In genomic region chr9:13911473-13911872, GRCh38 we compare ENCODE assay signal across 19 cellular contexts.
"Had no signal": no experiment of that assay in that cellular context is flagged by ENCODE, and none has a peak within 500 bp of the region (broad histone marks: within the 10 kb centered on the region; RNA-seq: fewer than 3 reads in every experiment).

No MANE protein-coding gene starts in this region.

- H3K27me3 Mint-ChIP-seq: activated naive CD8-positive, alpha-beta T cell treated with anti-CD3 and anti-CD28 coated beads, Interleukin-2, amount 10 ng/mL, durations not matched to agents 7 days and 5 days had no signal

- H3K36me3 Mint-ChIP-seq: activated naive CD8-positive, alpha-beta T cell treated with anti-CD3 and anti-CD28 coated beads, Interleukin-2, amount 10 ng/mL, durations not matched to agents 7 days and 5 days had no signal

- H3K27ac Mint-ChIP-seq: activated CD8-positive, alpha-beta T cell treated with anti-CD3 and anti-CD28 coated beads, Interleukin-2, amount 10 ng/mL, durations not matched to agents 7 days and 5 days; activated naive CD8-positive, alpha-beta T cell treated with anti-CD3 and anti-CD28 coated beads, Interleukin-2, amount 10 ng/mL, durations not matched to agents 7 days and 5 days; T-helper 1 cell treated with Interleukin-12 subunit alpha and Interleukin-12 subunit beta and Interleukin-4 antibody, amounts not matched to agents 30 μg/mL and 1 μg/mL, for 36 hours had no signal

- H3K4me1 Mint-ChIP-seq: activated naive CD8-positive, alpha-beta T cell treated with anti-CD3 and anti-CD28 coated beads, Interleukin-2, amount 10 ng/mL, durations not matched to agents 7 days and 5 days had no signal

- ATAC-seq: activated CD4-positive, CD25-positive, alpha-beta regulatory T cell treated with anti-CD3 and anti-CD28 coated beads, Interleukin-2, amount 50 U/mL, for 24 hours; activated CD8-positive, alpha-beta T cell treated with anti-CD3 and anti-CD28 coated beads, Interleukin-2, amount 10 ng/mL, durations not matched to agents 7 days and 5 days had no signal

- H3K4me3 Mint-ChIP-seq: activated CD8-positive, alpha-beta T cell treated with anti-CD3 and anti-CD28 coated beads, Interleukin-2, amount 10 ng/mL, durations not matched to agents 7 days and 5 days; activated naive CD8-positive, alpha-beta T cell treated with anti-CD3 and anti-CD28 coated beads, Interleukin-2, amount 10 ng/mL, durations not matched to agents 7 days and 5 days; T-helper 1 cell treated with Interleukin-12 subunit alpha and Interleukin-12 subunit beta and Interleukin-4 antibody, amounts not matched to agents 30 μg/mL and 1 μg/mL, for 36 hours had no signal

- DNase-seq: activated CD4-positive, alpha-beta T cell treated with anti-CD3 and anti-CD28 coated beads for 4 hours; activated CD8-positive, alpha-beta memory T cell treated with anti-CD3 and anti-CD28 coated beads, Interleukin-2, amount 50 U/mL, for 48 hours; activated CD8-positive, alpha-beta T cell treated with anti-CD3 and anti-CD28 coated beads, Interleukin-2, amount 10 ng/mL, durations not matched to agents 7 days and 5 days; activated naive CD4-positive, alpha-beta T cell treated with anti-CD3 and anti-CD28 coated beads, Interleukin-2, amount 50 U/mL, for 16 hours; activated naive CD8-positive, alpha-beta T cell treated with anti-CD3 and anti-CD28 coated beads, Interleukin-2, amount 10 ng/mL, durations not matched to agents 7 days and 5 days; activated T-cell treated with anti-CD3 and anti-CD28 coated beads, Interleukin-2, amount 50 U/mL, for 1 hour; aorta; caudate nucleus; MM.1S; NCI-H1417; NCI-H2081; NCI-H2171 treated with DMSO at 0.1 percent for 48 hours; NCI-H226; NCI-H510A; NCI-H526 treated with DMSO at 0.1 percent for 48 hours; PC-9; SHP77 treated with DMSO at 0.1 percent for 48 hours had no signal
